Comparison of ENCODE assay signal across 2 cellular contexts in genomic region chr3:195557327-195557726, GRCh38.
TF ChIP-seq lines count a peak whose summit lies in the region.

No MANE protein-coding gene starts in this region.

TF ChIP-seq in HepG2, 621 proteins besides CTCF, POLR2A, EP300 and RAD21:
- TF ChIP-seq NR2F2 (IDR thresholded peaks at IDR 0.05; ENCODE audit: borderline replicate concordance, low read depth) = 0 out of 2 replicates have a peak, but pooled peaks have one; percentile 18
- TF ChIP-seq NFIC (IDR thresholded peaks at IDR 0.05; ENCODE audit: low read length) = no peak
- TF ChIP-seq ZNF652 (CRISPR knock-in tag; IDR thresholded peaks at IDR 0.05; ENCODE audit: borderline replicate concordance, low read depth) = peak; percentile 53; the same call in 1 of the 2 replicates
- TF ChIP-seq, protein P1, sequence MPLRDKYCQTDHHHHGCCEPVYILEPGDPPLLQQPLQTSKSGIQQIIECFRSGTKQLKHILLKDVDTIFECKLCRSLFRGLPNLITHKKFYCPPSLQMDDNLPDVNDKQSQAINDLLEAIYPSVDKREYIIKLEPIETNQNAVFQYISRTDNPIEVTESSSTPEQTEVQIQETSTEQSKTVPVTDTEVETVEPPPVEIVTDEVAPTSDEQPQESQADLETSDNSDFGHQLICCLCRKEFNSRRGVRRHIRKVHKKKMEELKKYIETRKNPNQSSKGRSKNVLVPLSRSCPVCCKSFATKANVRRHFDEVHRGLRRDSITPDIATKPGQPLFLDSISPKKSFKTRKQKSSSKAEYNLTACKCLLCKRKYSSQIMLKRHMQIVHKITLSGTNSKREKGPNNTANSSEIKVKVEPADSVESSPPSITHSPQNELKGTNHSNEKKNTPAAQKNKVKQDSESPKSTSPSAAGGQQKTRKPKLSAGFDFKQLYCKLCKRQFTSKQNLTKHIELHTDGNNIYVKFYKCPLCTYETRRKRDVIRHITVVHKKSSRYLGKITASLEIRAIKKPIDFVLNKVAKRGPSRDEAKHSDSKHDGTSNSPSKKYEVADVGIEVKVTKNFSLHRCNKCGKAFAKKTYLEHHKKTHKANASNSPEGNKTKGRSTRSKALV (CRISPR knock-in tag; IDR thresholded peaks at IDR 0.05) = no peak
- TF ChIP-seq ZKSCAN1 (IDR thresholded peaks at IDR 0.05; ENCODE audit: low read length) = no peak
- TF ChIP-seq, protein P2, sequence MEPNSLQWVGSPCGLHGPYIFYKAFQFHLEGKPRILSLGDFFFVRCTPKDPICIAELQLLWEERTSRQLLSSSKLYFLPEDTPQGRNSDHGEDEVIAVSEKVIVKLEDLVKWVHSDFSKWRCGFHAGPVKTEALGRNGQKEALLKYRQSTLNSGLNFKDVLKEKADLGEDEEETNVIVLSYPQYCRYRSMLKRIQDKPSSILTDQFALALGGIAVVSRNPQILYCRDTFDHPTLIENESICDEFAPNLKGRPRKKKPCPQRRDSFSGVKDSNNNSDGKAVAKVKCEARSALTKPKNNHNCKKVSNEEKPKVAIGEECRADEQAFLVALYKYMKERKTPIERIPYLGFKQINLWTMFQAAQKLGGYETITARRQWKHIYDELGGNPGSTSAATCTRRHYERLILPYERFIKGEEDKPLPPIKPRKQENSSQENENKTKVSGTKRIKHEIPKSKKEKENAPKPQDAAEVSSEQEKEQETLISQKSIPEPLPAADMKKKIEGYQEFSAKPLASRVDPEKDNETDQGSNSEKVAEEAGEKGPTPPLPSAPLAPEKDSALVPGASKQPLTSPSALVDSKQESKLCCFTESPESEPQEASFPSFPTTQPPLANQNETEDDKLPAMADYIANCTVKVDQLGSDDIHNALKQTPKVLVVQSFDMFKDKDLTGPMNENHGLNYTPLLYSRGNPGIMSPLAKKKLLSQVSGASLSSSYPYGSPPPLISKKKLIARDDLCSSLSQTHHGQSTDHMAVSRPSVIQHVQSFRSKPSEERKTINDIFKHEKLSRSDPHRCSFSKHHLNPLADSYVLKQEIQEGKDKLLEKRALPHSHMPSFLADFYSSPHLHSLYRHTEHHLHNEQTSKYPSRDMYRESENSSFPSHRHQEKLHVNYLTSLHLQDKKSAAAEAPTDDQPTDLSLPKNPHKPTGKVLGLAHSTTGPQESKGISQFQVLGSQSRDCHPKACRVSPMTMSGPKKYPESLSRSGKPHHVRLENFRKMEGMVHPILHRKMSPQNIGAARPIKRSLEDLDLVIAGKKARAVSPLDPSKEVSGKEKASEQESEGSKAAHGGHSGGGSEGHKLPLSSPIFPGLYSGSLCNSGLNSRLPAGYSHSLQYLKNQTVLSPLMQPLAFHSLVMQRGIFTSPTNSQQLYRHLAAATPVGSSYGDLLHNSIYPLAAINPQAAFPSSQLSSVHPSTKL (CRISPR knock-in tag; IDR thresholded peaks at IDR 0.05) = peak; percentile 71

TF ChIP-seq in K562, 482 proteins besides CTCF, POLR2A, EP300 and RAD21:
- TF ChIP-seq ZNF589 (CRISPR knock-in tag; IDR thresholded peaks at IDR 0.05; ENCODE audit: low read depth) (no peak), NELFE (IDR thresholded peaks at IDR 0.05; ENCODE audit: insufficient read depth, insufficient read length) (no peak), TBL1XR1 (IDR thresholded peaks at IDR 0.05; ENCODE audit: low read length in 2 of 2) (no peak), ZNF232 (CRISPR knock-in tag; IDR thresholded peaks at IDR 0.05) (no peak), MEIS2 (IDR thresholded peaks at IDR 0.05; ENCODE audit: partially characterized antibody) (peak; percentile 67), PBX2 (CRISPR knock-in tag; IDR thresholded peaks at IDR 0.05; ENCODE audit: low read depth) (no peak), PBX2 (tag; conservative IDR thresholded peaks at IDR 0.05; ENCODE audit: low read depth) (peak; percentile 38; the same call in 1 of the 2 replicates), PKNOX1 (IDR thresholded peaks at IDR 0.05) (no peak), ZNF24 (IDR thresholded peaks at IDR 0.05) (no peak), CREB5 (CRISPR knock-in tag; IDR thresholded peaks at IDR 0.05) (no peak), ZNF584 (CRISPR knock-in tag; IDR thresholded peaks at IDR 0.05; ENCODE audit: low read depth) (no peak), DPF2 (IDR thresholded peaks at IDR 0.05) (no peak)
- TF ChIP-seq, protein P3, sequence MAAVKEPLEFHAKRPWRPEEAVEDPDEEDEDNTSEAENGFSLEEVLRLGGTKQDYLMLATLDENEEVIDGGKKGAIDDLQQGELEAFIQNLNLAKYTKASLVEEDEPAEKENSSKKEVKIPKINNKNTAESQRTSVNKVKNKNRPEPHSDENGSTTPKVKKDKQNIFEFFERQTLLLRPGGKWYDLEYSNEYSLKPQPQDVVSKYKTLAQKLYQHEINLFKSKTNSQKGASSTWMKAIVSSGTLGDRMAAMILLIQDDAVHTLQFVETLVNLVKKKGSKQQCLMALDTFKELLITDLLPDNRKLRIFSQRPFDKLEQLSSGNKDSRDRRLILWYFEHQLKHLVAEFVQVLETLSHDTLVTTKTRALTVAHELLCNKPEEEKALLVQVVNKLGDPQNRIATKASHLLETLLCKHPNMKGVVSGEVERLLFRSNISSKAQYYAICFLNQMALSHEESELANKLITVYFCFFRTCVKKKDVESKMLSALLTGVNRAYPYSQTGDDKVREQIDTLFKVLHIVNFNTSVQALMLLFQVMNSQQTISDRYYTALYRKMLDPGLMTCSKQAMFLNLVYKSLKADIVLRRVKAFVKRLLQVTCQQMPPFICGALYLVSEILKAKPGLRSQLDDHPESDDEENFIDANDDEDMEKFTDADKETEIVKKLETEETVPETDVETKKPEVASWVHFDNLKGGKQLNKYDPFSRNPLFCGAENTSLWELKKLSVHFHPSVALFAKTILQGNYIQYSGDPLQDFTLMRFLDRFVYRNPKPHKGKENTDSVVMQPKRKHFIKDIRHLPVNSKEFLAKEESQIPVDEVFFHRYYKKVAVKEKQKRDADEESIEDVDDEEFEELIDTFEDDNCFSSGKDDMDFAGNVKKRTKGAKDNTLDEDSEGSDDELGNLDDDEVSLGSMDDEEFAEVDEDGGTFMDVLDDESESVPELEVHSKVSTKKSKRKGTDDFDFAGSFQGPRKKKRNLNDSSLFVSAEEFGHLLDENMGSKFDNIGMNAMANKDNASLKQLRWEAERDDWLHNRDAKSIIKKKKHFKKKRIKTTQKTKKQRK (IDR thresholded peaks at IDR 0.05; ENCODE audit: borderline replicate concordance, low read depth, low read length) = no peak
- TF ChIP-seq, protein P4, sequence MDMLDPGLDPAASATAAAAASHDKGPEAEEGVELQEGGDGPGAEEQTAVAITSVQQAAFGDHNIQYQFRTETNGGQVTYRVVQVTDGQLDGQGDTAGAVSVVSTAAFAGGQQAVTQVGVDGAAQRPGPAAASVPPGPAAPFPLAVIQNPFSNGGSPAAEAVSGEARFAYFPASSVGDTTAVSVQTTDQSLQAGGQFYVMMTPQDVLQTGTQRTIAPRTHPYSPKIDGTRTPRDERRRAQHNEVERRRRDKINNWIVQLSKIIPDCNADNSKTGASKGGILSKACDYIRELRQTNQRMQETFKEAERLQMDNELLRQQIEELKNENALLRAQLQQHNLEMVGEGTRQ (CRISPR knock-in tag; IDR thresholded peaks at IDR 0.05) = no peak
- TF ChIP-seq, protein P5, sequence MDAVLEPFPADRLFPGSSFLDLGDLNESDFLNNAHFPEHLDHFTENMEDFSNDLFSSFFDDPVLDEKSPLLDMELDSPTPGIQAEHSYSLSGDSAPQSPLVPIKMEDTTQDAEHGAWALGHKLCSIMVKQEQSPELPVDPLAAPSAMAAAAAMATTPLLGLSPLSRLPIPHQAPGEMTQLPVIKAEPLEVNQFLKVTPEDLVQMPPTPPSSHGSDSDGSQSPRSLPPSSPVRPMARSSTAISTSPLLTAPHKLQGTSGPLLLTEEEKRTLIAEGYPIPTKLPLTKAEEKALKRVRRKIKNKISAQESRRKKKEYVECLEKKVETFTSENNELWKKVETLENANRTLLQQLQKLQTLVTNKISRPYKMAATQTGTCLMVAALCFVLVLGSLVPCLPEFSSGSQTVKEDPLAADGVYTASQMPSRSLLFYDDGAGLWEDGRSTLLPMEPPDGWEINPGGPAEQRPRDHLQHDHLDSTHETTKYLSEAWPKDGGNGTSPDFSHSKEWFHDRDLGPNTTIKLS (IDR thresholded peaks at IDR 0.05; ENCODE audit: borderline replicate concordance, low read depth) = no peak
TF ChIP-seq in K562: peak in this region for 2.
